Comparison of ENCODE assay signal across 13 cellular contexts in the genomic region with DNA sequence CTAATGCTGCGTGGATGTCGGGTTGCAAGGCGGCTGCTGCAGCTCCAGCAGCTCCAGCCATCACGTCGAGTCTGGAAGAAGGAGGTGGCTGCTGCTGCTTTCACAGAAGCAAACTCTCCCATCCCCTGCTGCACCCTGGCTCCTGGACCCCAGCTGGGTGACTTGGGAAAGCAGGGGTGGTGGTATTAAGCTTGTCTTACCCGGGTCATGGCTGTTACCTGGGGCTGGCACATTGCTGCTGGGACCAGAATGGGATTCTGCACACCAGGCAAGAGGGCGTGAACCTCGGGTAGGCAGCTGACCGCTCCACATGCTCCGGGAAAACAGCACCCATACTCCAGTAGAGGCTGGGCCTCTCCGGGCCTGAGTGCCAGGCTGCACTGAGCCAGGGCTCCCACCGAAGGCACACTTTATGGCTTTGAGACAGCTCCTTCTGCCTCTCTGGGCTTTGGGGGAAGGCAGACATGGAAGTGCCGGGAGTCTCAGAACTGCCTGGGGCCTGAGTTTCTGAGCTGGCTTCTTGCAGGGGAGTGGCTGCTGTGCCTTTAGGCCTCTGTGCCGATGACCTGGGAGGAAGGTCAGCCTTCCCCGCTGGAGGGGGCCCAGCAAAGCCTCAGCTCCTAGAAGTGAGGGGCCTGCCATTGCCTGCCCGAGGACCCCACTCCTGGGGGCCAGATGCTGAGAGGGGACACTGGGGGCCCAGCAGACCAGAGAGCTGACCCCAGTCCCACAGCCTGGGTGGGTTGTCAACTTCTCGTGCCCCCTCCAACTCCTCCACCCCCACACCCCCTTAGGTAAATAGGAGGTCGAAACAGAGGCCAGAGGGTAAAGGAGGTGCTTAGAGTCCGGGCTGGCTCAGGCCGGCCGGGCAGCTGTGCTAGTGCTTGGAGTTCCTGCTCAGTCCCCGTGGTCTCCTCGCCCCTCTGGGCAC. TPM values are rescaled to one million over a fixed set of nuclear protein-coding genes. Genes with fewer than 3 reads are reported as not detected.
DNase-seq lines count a peak whose midpoint lies in the region; ATAC-seq, FAIRE-seq and TF ChIP-seq lines count a peak whose summit lies in the region.
"Had no signal": no experiment of that assay in that cellular context is flagged by ENCODE, and none has a peak within 500 bp of the region (broad histone marks: within the 10 kb centered on the region; RNA-seq: fewer than 3 reads in every experiment).

No MANE protein-coding gene starts in this region.

- ATAC-seq in A549: no peak; a peak in 1 of 6 replicates

- no peaks in the 10 kb centered on the region for H3K36me3 Mint-ChIP-seq in neural crest cell (ENCODE audit: low read depth)

- H3K27me3 Mint-ChIP-seq in neural crest cell (ENCODE audit: low read depth): no peaks in the 10 kb centered on the region

- no peak overlapping the region for H3K27ac ChIP-seq in A549
- no peak overlapping the region for H3K27ac ChIP-seq in HEK293 (ENCODE audit: extremely low read depth, low read depth, low read length)
- no peak overlapping the region for H3K27ac ChIP-seq in colonic mucosa

- FAIRE-seq in A549 (lab: Jason Lieb, UNC): no peak

- no peak overlapping the region for H3K4me3 ChIP-seq in A549
- H3K4me3 ChIP-seq in HEK293 (ENCODE audit: low read depth, low read length): no peak overlapping the region
- peak overlapping the region; percentile 56 for H3K4me3 ChIP-seq in colonic mucosa

- 79% methylated on average over 14 of the region's 23 CpGs for WGBS in A549 (ENCODE audit: missing lambda C conversion rate)

- no peak for TF ChIP-seq POLR2A in A549 (IDR thresholded peaks at IDR 0.05; ENCODE audit: low read length)

- intact Hi-C loops in colonic mucosa (cut with DNase I): no loop called here

- CTCF ChIA-PET in A549 (lab: Yijun Ruan, JAX) (interaction anchor here (1.0 to 1.2 kb wide), 2 partner anchors 10 to 18 kb away, joined by 3 to 4 read pairs; no protein-coding TSS in a partner anchor), HEK293 (lab: Yijun Ruan, JAX) (no interaction called here)

- POLR2A ChIA-PET in A549 (lab: Yijun Ruan, JAX) (no interaction called here), HEK293 (lab: Yijun Ruan, JAX) (interaction anchor here (0.6 to 0.8 kb wide), 2 partner anchors 11 to 14 kb away, joined by 3 read pairs; no protein-coding TSS in a partner anchor)

- peak overlapping the region; percentile 91; the same call in 2 of the 3 replicates for H3K4me2 ChIP-seq in A549

- H3K4me1 ChIP-seq in A549 (peaks cover 17% of the 10 kb centered on the region), HEK293 (ENCODE audit: control insufficient read depth, insufficient read depth, low read length) (no peaks in the 10 kb centered on the region), colonic mucosa (peaks cover 11% of the 10 kb centered on the region)

- TF ChIP-seq EP300 in A549 (IDR thresholded peaks at IDR 0.05): no peak

- H3K4me3 Mint-ChIP-seq in neural crest cell: peak overlapping the region; percentile 61

- no peaks in the 10 kb centered on the region for H3K9me3 Mint-ChIP-seq in neural crest cell
- H3K9me3 Mint-ChIP-seq: HFFc6 had no signal

- TF ChIP-seq CTCF in A549 (IDR thresholded peaks at IDR 0.05) (no peak), HEK293 (tag by site-specific recombination; IDR thresholded peaks at IDR 0.05) (no peak), colonic mucosa (IDR thresholded peaks at IDR 0.05) (no peak), neural crest cell (conservative IDR thresholded peaks at IDR 0.05) (no peak)

- TF ChIP-seq RAD21 in A549 (conservative IDR thresholded peaks at IDR 0.05 in 1 of 2, IDR thresholded peaks at IDR 0.05 in 1 of 2): no peak

- DNase-seq in A549 (ENCODE audit: low read depth in 1 of 2, low spot score in 1 of 2) (no peak), colonic mucosa (no peak), neural crest cell (ENCODE audit: low read depth, low spot score) (no peak), NCI-H446 treated with DMSO at 0.1 percent for 48 hours (lab: John Stamatoyannopoulos, UW) (no peak), NCI-H2227 treated with DMSO at 0.1 percent for 48 hours (lab: John Stamatoyannopoulos, UW) (no peak), COR-L47 (lab: John Stamatoyannopoulos, UW) (no peak)
- DNase-seq in NK-92 treated with Interleukin-12 subunit alpha and Interleukin-12 subunit beta, amount 100 ng/mL, for 24 hours (lab: John Stamatoyannopoulos, UW): no peak
- DNase-seq: BE2C, HFFc6, NCI-H146, T-helper 9 cell had no signal

- peaks cover 11% of the 10 kb centered on the region for H3K4me1 Mint-ChIP-seq in neural crest cell

- peaks cover 0 to 10% of the 10 kb centered on the region in 2 experiments; a peak in 1 of 3 replicates for H3K36me3 ChIP-seq in HEK293 (ENCODE audit: control insufficient read depth in 2 of 2, insufficient read depth in 1 of 2, low read length in 2 of 2)
- no peaks in the 10 kb centered on the region for H3K36me3 ChIP-seq in colonic mucosa
- H3K36me3 ChIP-seq: BE2C had no signal

- H3K27me3 ChIP-seq in colonic mucosa: no peaks in the 10 kb centered on the region
- H3K27me3 ChIP-seq: BE2C had no signal

- no peak overlapping the region for H3K9ac ChIP-seq in colonic mucosa (ENCODE audit: low read depth in 2 of 2, low read length in 2 of 2)

- H3K9me3 ChIP-seq in A549 (no peaks in the 10 kb centered on the region), HEK293 (ENCODE audit: control insufficient read depth, insufficient read depth, low read depth, low read length) (no peaks in the 10 kb centered on the region), colonic mucosa (no peaks in the 10 kb centered on the region)
- H3K9me3 ChIP-seq: BE2C had no signal

- H3K27ac Mint-ChIP-seq in neural crest cell (ENCODE audit: unreplicated experiment): no peak overlapping the region
- H3K27ac Mint-ChIP-seq: HFFc6 had no signal

TF ChIP-seq in A549, 52 proteins besides CTCF, POLR2A, EP300 and RAD21 (continues in another document):
- TF ChIP-seq CHD4 (IDR thresholded peaks at IDR 0.05; ENCODE audit: borderline replicate concordance): no peak
- TF ChIP-seq MAFK (IDR thresholded peaks at IDR 0.05; ENCODE audit: partially characterized antibody): no peak
- no peak for TF ChIP-seq POLR2AphosphoS2 (conservative IDR thresholded peaks at IDR 0.05; ENCODE audit: low read length)

TF ChIP-seq in HEK293, 187 proteins besides CTCF, POLR2A, EP300 and RAD21 (continues in another document):
- TF ChIP-seq ZBTB17 (tag by site-specific recombination; IDR thresholded peaks at IDR 0.05): no peak
- 0 out of 2 replicates have a peak, but pooled peaks have one; percentile 5 for TF ChIP-seq GLIS2 (tag by site-specific recombination; IDR thresholded peaks at IDR 0.05)
- TF ChIP-seq, protein P1, sequence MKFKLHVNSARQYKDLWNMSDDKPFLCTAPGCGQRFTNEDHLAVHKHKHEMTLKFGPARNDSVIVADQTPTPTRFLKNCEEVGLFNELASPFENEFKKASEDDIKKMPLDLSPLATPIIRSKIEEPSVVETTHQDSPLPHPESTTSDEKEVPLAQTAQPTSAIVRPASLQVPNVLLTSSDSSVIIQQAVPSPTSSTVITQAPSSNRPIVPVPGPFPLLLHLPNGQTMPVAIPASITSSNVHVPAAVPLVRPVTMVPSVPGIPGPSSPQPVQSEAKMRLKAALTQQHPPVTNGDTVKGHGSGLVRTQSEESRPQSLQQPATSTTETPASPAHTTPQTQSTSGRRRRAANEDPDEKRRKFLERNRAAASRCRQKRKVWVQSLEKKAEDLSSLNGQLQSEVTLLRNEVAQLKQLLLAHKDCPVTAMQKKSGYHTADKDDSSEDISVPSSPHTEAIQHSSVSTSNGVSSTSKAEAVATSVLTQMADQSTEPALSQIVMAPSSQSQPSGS (tag by site-specific recombination; IDR thresholded peaks at IDR 0.05; ENCODE audit: low read depth): no peak
- no peak for TF ChIP-seq HOXC10 (CRISPR knock-in tag; IDR thresholded peaks at IDR 0.05)

RNA-seq across cellular contexts. Expression of gene SMIM1, which starts 1.3 kb away (rescaled TPM):
- polyA plus RNA-seq in A549 (2011; rRNA removed): 0.67 and 0.74 TPM in 2 replicates
- 0.86 and 1.8 TPM in 2 replicates for polyA plus RNA-seq in A549 (2012; cell fraction: cytosol; rRNA removed)
- 1.4 TPM in 1 of 2 replicates, not detected in the other for polyA plus RNA-seq in A549 (2012; cell fraction: nucleus; rRNA removed)
- 0.80 to 1.3 TPM (median 1.1 TPM) in 3 replicates for polyA plus RNA-seq in A549 (2017; fragmentation: RNase III; extraction: RNeasy Plus Mini Kit Qiagen cat#74134 plus additional on column Dnase treatment)
- polyA minus RNA-seq in A549 (2011; rRNA and poly(A)+ RNA removed): 0.74 and 1.2 TPM in 2 replicates
- 1 to 10 TPM; 1.9 to 2.4 TPM for total RNA-seq in colonic mucosa
- 3.8 and 4.7 TPM in 2 replicates for total RNA-seq in neural crest cell

RNA-seq across cellular contexts. Expression of gene CCDC27, which starts 21.6 kb away (rescaled TPM):
- not detected in 2 replicates for polyA plus RNA-seq in A549 (2011; rRNA removed)
- not detected in 2 replicates for polyA plus RNA-seq in A549 (2012; cell fraction: cytosol; rRNA removed)
- 0.02 TPM in 1 of 2 replicates, not detected in the other for polyA plus RNA-seq in A549 (2012; cell fraction: nucleus; rRNA removed)
- polyA plus RNA-seq in A549 (2017; fragmentation: RNase III; extraction: RNeasy Plus Mini Kit Qiagen cat#74134 plus additional on column Dnase treatment): not detected in 3 replicates
- polyA minus RNA-seq in A549 (2011; rRNA and poly(A)+ RNA removed): not detected in 2 replicates
- not detected for total RNA-seq in colonic mucosa
- total RNA-seq in neural crest cell: not detected in 2 replicates
- total RNA-seq: HFFc6 had no signal
- polyA plus RNA-seq: esophagus had no signal

RNA-seq across cellular contexts. Expression of gene LRRC47, which starts 22.5 kb away (rescaled TPM):
- 37.3 and 41.6 TPM in 2 replicates for polyA plus RNA-seq in A549 (2011; rRNA removed)
- polyA plus RNA-seq in A549 (2012; cell fraction: cytosol; rRNA removed): 22.0 and 22.2 TPM in 2 replicates
- polyA plus RNA-seq in A549 (2012; cell fraction: nucleus; rRNA removed): 24.9 and 29.3 TPM in 2 replicates
- 26.0 to 28.5 TPM (median 26.3 TPM) in 3 replicates for polyA plus RNA-seq in A549 (2017; fragmentation: RNase III; extraction: RNeasy Plus Mini Kit Qiagen cat#74134 plus additional on column Dnase treatment)
- polyA minus RNA-seq in A549 (2011; rRNA and poly(A)+ RNA removed): 11.1 and 12.9 TPM in 2 replicates
- 10 to 100 TPM; 31.9 to 42.7 TPM for total RNA-seq in colonic mucosa
- total RNA-seq in neural crest cell: 57.9 and 59.6 TPM in 2 replicates
